In genomic region chr22:33923033-33923432, GRCh38 we compare ENCODE assay signal across 8 cellular contexts. TPM values are rescaled to one million over a fixed set of nuclear protein-coding genes. Genes with fewer than 3 reads are reported as not detected.
DNase-seq lines count a peak whose midpoint lies in the region; ATAC-seq and TF ChIP-seq lines count a peak whose summit lies in the region.

No MANE protein-coding gene starts in this region.

- H3K27me3 Mint-ChIP-seq in T-helper 1 cell treated with Interleukin-12 subunit alpha and Interleukin-12 subunit beta and Interleukin-4 antibody, amounts not matched to agents 30 μg/mL and 1 μg/mL, for 36 hours (ENCODE audit: low read depth) = peaks cover 41% of the 10 kb centered on the region
- peaks cover 44% of the 10 kb centered on the region for H3K27me3 Mint-ChIP-seq in activated naive CD8-positive, alpha-beta T cell treated with anti-CD3 and anti-CD28 coated beads, Interleukin-2, amount 10 ng/mL, durations not matched to agents 7 days and 5 days

- H3K36me3 ChIP-seq in kidney epithelial cell (ENCODE audit: control insufficient read depth, insufficient read depth, low read length) (no peaks in the 10 kb centered on the region), stomach (no peaks in the 10 kb centered on the region), mucosa of descending colon (ENCODE audit: low read depth) (no peaks in the 10 kb centered on the region)

- H3K27me3 ChIP-seq in kidney epithelial cell (ENCODE audit: control insufficient read depth, insufficient read depth, low read length) = peaks cover 2% of the 10 kb centered on the region
- peaks cover 0 to 18% (median 0%) of the 10 kb centered on the region in 3 donors for H3K27me3 ChIP-seq in stomach

- no peak for ATAC-seq in activated naive CD8-positive, alpha-beta T cell treated with anti-CD3 and anti-CD28 coated beads, Interleukin-2, amount 10 ng/mL, durations not matched to agents 7 days and 5 days (ENCODE audit: low read depth)
- ATAC-seq in GM18873 (IDR thresholded peaks at IDR 0.05; ENCODE audit: low FRiP score, unreplicated experiment) = no peak
- no peak for ATAC-seq in mucosa of descending colon

- no peaks in the 10 kb centered on the region for H3K9me3 Mint-ChIP-seq in T-helper 1 cell treated with Interleukin-12 subunit alpha and Interleukin-12 subunit beta and Interleukin-4 antibody, amounts not matched to agents 30 μg/mL and 1 μg/mL, for 36 hours
- H3K9me3 Mint-ChIP-seq in activated naive CD8-positive, alpha-beta T cell treated with anti-CD3 and anti-CD28 coated beads, Interleukin-2, amount 10 ng/mL, durations not matched to agents 7 days and 5 days = no peaks in the 10 kb centered on the region

- WGBS in stomach, 5 donors = 2 to 4% (median 3%) methylated on average over 5 of the region's 5 CpGs

- H3K4me1 ChIP-seq in stomach = peaks cover 0 to 33% (median 24%) of the 10 kb centered on the region in 4 donors
- no peaks in the 10 kb centered on the region for H3K4me1 ChIP-seq in mucosa of descending colon (ENCODE audit: low read depth)

- H3K9me3 ChIP-seq in stomach (no peaks in the 10 kb centered on the region), mucosa of descending colon (no peaks in the 10 kb centered on the region)

- no peak for TF ChIP-seq POLR2A in stomach (IDR thresholded peaks at IDR 0.05)

- POLR2A ChIA-PET in activated naive CD8-positive, alpha-beta T cell treated with anti-CD3 and anti-CD28 coated beads, Interleukin-2, amount 10 ng/mL, durations not matched to agents 7 days and 5 days (lab: Charles Lee) = no interaction called here

- peak overlapping the region; percentile 69 for H3K4me3 Mint-ChIP-seq in T-helper 1 cell treated with Interleukin-12 subunit alpha and Interleukin-12 subunit beta and Interleukin-4 antibody, amounts not matched to agents 30 μg/mL and 1 μg/mL, for 36 hours
- H3K4me3 Mint-ChIP-seq in activated naive CD8-positive, alpha-beta T cell treated with anti-CD3 and anti-CD28 coated beads, Interleukin-2, amount 10 ng/mL, durations not matched to agents 7 days and 5 days = peak overlapping the region; percentile 58

- no peak for TF ChIP-seq CTCF in kidney epithelial cell (IDR thresholded peaks at IDR 0.05; ENCODE audit: insufficient read depth, low read length, poor library complexity, severe bottlenecking)
- TF ChIP-seq CTCF in stomach (IDR thresholded peaks at IDR 0.05) = no peak
- no peak for TF ChIP-seq CTCF in mucosa of descending colon (IDR thresholded peaks at IDR 0.05)

- DNase-seq in T-helper 1 cell (no peak), kidney epithelial cell (ENCODE audit: low read depth) (no peak), stomach (no peak), amniotic stem cell (lab: John Stamatoyannopoulos, UW) (no peak), mucosa of descending colon (no peak)
- DNase-seq in activated naive CD8-positive, alpha-beta T cell treated with anti-CD3 and anti-CD28 coated beads, Interleukin-2, amount 10 ng/mL, durations not matched to agents 7 days and 5 days = no peak

- peak overlapping the region in 4 of 5 donors; percentile 78 to 91 (median 85) for H3K27ac ChIP-seq in stomach

- no peak for TF ChIP-seq EP300 in stomach (IDR thresholded peaks at IDR 0.05)

- H3K4me1 Mint-ChIP-seq in T-helper 1 cell treated with Interleukin-12 subunit alpha and Interleukin-12 subunit beta and Interleukin-4 antibody, amounts not matched to agents 30 μg/mL and 1 μg/mL, for 36 hours (ENCODE audit: low read depth) = peaks cover 2% of the 10 kb centered on the region
- peaks cover 15% of the 10 kb centered on the region for H3K4me1 Mint-ChIP-seq in activated naive CD8-positive, alpha-beta T cell treated with anti-CD3 and anti-CD28 coated beads, Interleukin-2, amount 10 ng/mL, durations not matched to agents 7 days and 5 days

- H3K4me3 ChIP-seq in kidney epithelial cell (ENCODE audit: low read depth, low read length) (peak overlapping the region; percentile 71), stomach (peak overlapping the region; percentile 71 to 90 (median 73)), mucosa of descending colon (no peak overlapping the region)

- intact Hi-C loops in stomach (cut with DNase I; ENCODE audit: low total_unique reads) (no loop called here), mucosa of descending colon (cut with DNase I, micrococcal nuclease) (loop anchor here (10.0 kb wide), 1 partner anchor 182 kb away; no protein-coding TSS in a partner anchor)

- H3K27ac Mint-ChIP-seq in T-helper 1 cell treated with Interleukin-12 subunit alpha and Interleukin-12 subunit beta and Interleukin-4 antibody, amounts not matched to agents 30 μg/mL and 1 μg/mL, for 36 hours = no peak overlapping the region
- H3K27ac Mint-ChIP-seq in activated naive CD8-positive, alpha-beta T cell treated with anti-CD3 and anti-CD28 coated beads, Interleukin-2, amount 10 ng/mL, durations not matched to agents 7 days and 5 days = no peak overlapping the region

- H3K36me3 Mint-ChIP-seq in T-helper 1 cell treated with Interleukin-12 subunit alpha and Interleukin-12 subunit beta and Interleukin-4 antibody, amounts not matched to agents 30 μg/mL and 1 μg/mL, for 36 hours (ENCODE audit: low read depth) = no peaks in the 10 kb centered on the region
- H3K36me3 Mint-ChIP-seq in activated naive CD8-positive, alpha-beta T cell treated with anti-CD3 and anti-CD28 coated beads, Interleukin-2, amount 10 ng/mL, durations not matched to agents 7 days and 5 days = no peaks in the 10 kb centered on the region

RNA-seq across cellular contexts. Expression of gene LARGE1, which starts 2.8 kb away (rescaled TPM):
- total RNA-seq in activated naive CD8-positive, alpha-beta T cell treated with anti-CD3 and anti-CD28 coated beads, Interleukin-2, amount 10 ng/mL, durations not matched to agents 7 days and 5 days = under 1 TPM; 0.68 to 0.75 TPM
- total RNA-seq in kidney epithelial cell (17.8 and 21.0 TPM in 2 replicates), stomach (100 to 1,000 TPM in 2 of 5 donors, 10 to 100 TPM in 3; 36.9 to 110 (median 86.6) TPM), mucosa of descending colon (10 to 100 TPM; 29.3 to 93.8 (median 67.7) TPM)
- 1 to 10 TPM; 3.5 to 7.8 (median 4.6) TPM for polyA plus RNA-seq in stomach

Comparison
In these comparisons a context has a peak if more than half of its experiments do, and no peak if none do; other contexts are left out.
1. RNA of gene LARGE1, which starts 2.8 kb away (total RNA-seq): 36.9 to 110 TPM in stomach, 29.3 to 93.8 TPM in mucosa of descending colon and 17.8 to 21.0 TPM in kidney epithelial cell; 0.68 to 0.75 TPM in activated naive CD8-positive, alpha-beta T cell treated with anti-CD3 and anti-CD28 coated beads, Interleukin-2, amount 10 ng/mL, durations not matched to agents 7 days and 5 days; every median in the first group is over 10 times any median in the second.